ENCODE assay signal across 1 cellular context in the genomic region with DNA sequence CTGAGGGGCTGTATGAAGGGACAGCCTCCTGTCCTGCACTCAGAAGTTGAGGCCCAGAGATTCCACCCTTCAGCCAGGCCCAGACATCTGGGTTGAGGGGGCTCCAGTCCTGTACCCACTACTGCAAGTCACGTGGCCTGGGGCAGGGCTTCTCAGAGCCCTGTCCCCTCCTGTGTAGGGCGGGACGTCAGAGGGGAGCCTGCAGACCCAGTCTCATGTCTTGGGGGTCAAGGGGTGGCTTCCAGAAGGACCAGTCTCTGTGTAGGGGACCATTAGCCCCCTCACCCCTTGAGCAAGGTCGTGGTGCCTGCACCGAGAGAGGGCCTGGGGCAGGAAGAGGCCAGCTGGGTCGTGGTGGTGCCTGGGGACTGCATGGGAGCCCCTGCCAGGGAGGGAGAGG.
TF ChIP-seq lines count a peak whose summit lies in the region.

No MANE protein-coding gene starts in this region.

TF ChIP-seq in GM23338, 12 proteins besides CTCF, POLR2A, EP300 and RAD21:
- TF ChIP-seq EZH2phosphoT487 (IDR thresholded peaks at IDR 0.05; ENCODE audit: unreplicated experiment) (no peak), REST (IDR thresholded peaks at IDR 0.05; ENCODE audit: unreplicated experiment) (no peak), EZH2 (IDR thresholded peaks at IDR 0.05; ENCODE audit: low read depth, unreplicated experiment) (no peak), NANOG (IDR thresholded peaks at IDR 0.05; ENCODE audit: borderline replicate concordance) (no peak), ZNF462 (CRISPR knock-in tag; IDR thresholded peaks at IDR 0.05) (no peak), ZNF114 (CRISPR knock-in tag; IDR thresholded peaks at IDR 0.05) (no peak), CREB1 (CRISPR knock-in tag; IDR thresholded peaks at IDR 0.05; ENCODE audit: low read depth) (no peak), POLR2AphosphoS5 (IDR thresholded peaks at IDR 0.05; ENCODE audit: low read depth) (no peak)
